ENCODE assay signal across 13 cellular contexts in genomic region chr21:16563795-16564194, GRCh38.
A peak's percentile ranks its signal among the peaks of the same experiment; 100 is the strongest.
DNase-seq lines count a peak whose midpoint lies in the region; ATAC-seq and TF ChIP-seq lines count a peak whose summit lies in the region.
"Had no signal": no experiment of that assay in that cellular context is flagged by ENCODE, and none has a peak within 500 bp of the region (broad histone marks: within the 10 kb centered on the region; RNA-seq: fewer than 3 reads in every experiment).

No MANE protein-coding gene starts in this region.

- TF ChIP-seq POLR2A in upper lobe of left lung (IDR thresholded peaks at IDR 0.05): no peak

- peak overlapping the region in 4 of 5 experiments; percentile 58 to 94 (median 74) for H3K27ac Mint-ChIP-seq in brain
- H3K27ac Mint-ChIP-seq: activated CD8-positive, alpha-beta T cell treated with anti-CD3 and anti-CD28 coated beads for 36 hours; activated naive CD8-positive, alpha-beta T cell treated with anti-CD3 and anti-CD28 coated beads, Interleukin-2, amount 50 U/mL, for 24 hours had no signal

- H3K27me3 ChIP-seq in upper lobe of left lung: no peaks in the 10 kb centered on the region
- H3K27me3 ChIP-seq: esophagus squamous epithelium had no signal

- TF ChIP-seq EP300 in upper lobe of left lung (IDR thresholded peaks at IDR 0.05): no peak

- H3K27ac ChIP-seq in upper lobe of left lung: no peak overlapping the region
- H3K27ac ChIP-seq: esophagus squamous epithelium, SK-N-MC had no signal

- H3K4me1 ChIP-seq in upper lobe of left lung: no peaks in the 10 kb centered on the region

- H3K9me3 ChIP-seq in upper lobe of left lung: no peaks in the 10 kb centered on the region
- H3K9me3 ChIP-seq: esophagus squamous epithelium had no signal

- no peaks in the 10 kb centered on the region for H3K36me3 ChIP-seq in upper lobe of left lung

- ATAC-seq in left lobe of liver: peak; percentile 92
- ATAC-seq in upper lobe of left lung (ENCODE audit: low FRiP score in 2 of 2): peak; percentile 36 to 87
- no peak for ATAC-seq in HG03108 (IDR thresholded peaks at IDR 0.05; ENCODE audit: unreplicated experiment)
- ATAC-seq: activated CD8-positive, alpha-beta T cell treated with anti-CD3 and anti-CD28 coated beads for 36 hours; activated naive CD8-positive, alpha-beta T cell treated with anti-CD3 and anti-CD28 coated beads, Interleukin-2, amount 50 U/mL, for 24 hours had no signal

- no peak overlapping the region for H3K4me3 ChIP-seq in upper lobe of left lung
- H3K4me3 ChIP-seq: esophagus squamous epithelium, SK-N-MC had no signal

- H3K27me3 Mint-ChIP-seq in brain: no peaks in the 10 kb centered on the region
- H3K27me3 Mint-ChIP-seq: activated CD8-positive, alpha-beta T cell treated with anti-CD3 and anti-CD28 coated beads for 36 hours; activated naive CD8-positive, alpha-beta T cell treated with anti-CD3 and anti-CD28 coated beads, Interleukin-2, amount 50 U/mL, for 24 hours had no signal

- TF ChIP-seq CTCF in brain (conservative IDR thresholded peaks at IDR 0.05): no peak
- TF ChIP-seq CTCF in upper lobe of left lung (IDR thresholded peaks at IDR 0.05): no peak

- H3K4me3 Mint-ChIP-seq in brain: no peak overlapping the region
- H3K4me3 Mint-ChIP-seq: activated CD8-positive, alpha-beta T cell treated with anti-CD3 and anti-CD28 coated beads for 36 hours; activated naive CD8-positive, alpha-beta T cell treated with anti-CD3 and anti-CD28 coated beads, Interleukin-2, amount 50 U/mL, for 24 hours had no signal

- peaks cover 41% of the 10 kb centered on the region for H3K4me1 Mint-ChIP-seq in brain
- H3K4me1 Mint-ChIP-seq: activated naive CD8-positive, alpha-beta T cell treated with anti-CD3 and anti-CD28 coated beads, Interleukin-2, amount 50 U/mL, for 24 hours had no signal

- H3K9me3 Mint-ChIP-seq in brain: no peaks in the 10 kb centered on the region
- H3K9me3 Mint-ChIP-seq: activated CD8-positive, alpha-beta T cell treated with anti-CD3 and anti-CD28 coated beads for 36 hours; activated naive CD8-positive, alpha-beta T cell treated with anti-CD3 and anti-CD28 coated beads, Interleukin-2, amount 50 U/mL, for 24 hours had no signal

- WGBS in upper lobe of left lung, 2 donors: 75 to 76% methylated on average over 7 of the region's 7 CpGs

- peaks cover 10% of the 10 kb centered on the region for H3K36me3 Mint-ChIP-seq in brain

- DNase-seq in HT1080 (ENCODE audit: low read depth) (peak; percentile 67), left lobe of liver (ENCODE audit: low spot score) (no peak), upper lobe of left lung (peak; percentile 31 to 42), GM19238 (ENCODE audit: insufficient read length, low spot score) (no peak)
- DNase-seq in activated CD4-positive, alpha-beta T cell treated with anti-CD3 and anti-CD28 coated beads, Interleukin-2, amount 50 U/mL, for 48 hours: no peak
- DNase-seq: activated CD8-positive, alpha-beta T cell treated with anti-CD3 and anti-CD28 coated beads for 36 hours; activated naive CD8-positive, alpha-beta T cell treated with anti-CD3 and anti-CD28 coated beads, Interleukin-2, amount 50 U/mL, for 24 hours; esophagus squamous epithelium; GF-D8; NCI-H2171 had no signal

Comparison
In these comparisons a context has a peak if more than half of its experiments do, and no peak if none do; other contexts are left out.
1. DNase-seq: peak in HT1080 (single experiment) and upper lobe of left lung (2 of 2); none in left lobe of liver (single experiment), GM19238 (single experiment) and activated CD4-positive, alpha-beta T cell treated with anti-CD3 and anti-CD28 coated beads, Interleukin-2, amount 50 U/mL, for 48 hours (0 of 2).